Comparison of ENCODE assay signal across 10 cellular contexts in genomic region chr11:129785383-129786111, GRCh38. TPM values are rescaled to one million over a fixed set of nuclear protein-coding genes. Genes with fewer than 3 reads are reported as not detected.
DNase-seq lines count a peak whose midpoint lies in the region; ATAC-seq and TF ChIP-seq lines count a peak whose summit lies in the region.
"Had no signal": no experiment of that assay in that cellular context is flagged by ENCODE, and none has a peak within 500 bp of the region (broad histone marks: within the 10 kb centered on the region; RNA-seq: fewer than 3 reads in every experiment).

No MANE protein-coding gene starts in this region.

- no peaks in the 10 kb centered on the region for H3K27me3 Mint-ChIP-seq in GM23338 (ENCODE audit: insufficient read depth, low read depth, poor library complexity)

- H3K27ac Mint-ChIP-seq in GM23338: no peak overlapping the region

- ATAC-seq in GM23338 (no peak), foreskin keratinocyte (no peak), HG03045 (IDR thresholded peaks at IDR 0.05; ENCODE audit: unreplicated experiment) (no peak), GM19328 (IDR thresholded peaks at IDR 0.05; ENCODE audit: unreplicated experiment) (no peak)

- peak; percentile 28 to 50 for DNase-seq in AML-193 (lab: John Stamatoyannopoulos, UW)
- DNase-seq in GM23338 (ENCODE audit: low spot score): peak; percentile 39
- peak; percentile 2 for DNase-seq in OCI-LY7 (ENCODE audit: low spot score)
- DNase-seq in foreskin keratinocyte: peak in 1 of 2 donors; percentile 38
- no peak for DNase-seq in activated T-cell treated with anti-CD3 and anti-CD28 coated beads, Interleukin-2, amount 50 U/mL, for 48 hours
- no peak for DNase-seq in amniotic stem cell (lab: John Stamatoyannopoulos, UW)
- DNase-seq: esophagus squamous epithelium had no signal

- H3K27me3 ChIP-seq in GM23338 (ENCODE audit: insufficient read depth) (no peaks in the 10 kb centered on the region), foreskin keratinocyte (no peaks in the 10 kb centered on the region)
- H3K27me3 ChIP-seq: esophagus squamous epithelium, tibial nerve had no signal

- H3K4me3 ChIP-seq in GM23338: no peak overlapping the region
- H3K4me3 ChIP-seq in OCI-LY7 (ENCODE audit: low read depth, low read length, poor library complexity, severe bottlenecking): no peak overlapping the region
- H3K4me3 ChIP-seq: esophagus squamous epithelium, tibial nerve had no signal

- no peaks in the 10 kb centered on the region for H3K36me3 Mint-ChIP-seq in GM23338 (ENCODE audit: low read depth)

- H2AFZ ChIP-seq in GM23338 (no peak overlapping the region), OCI-LY7 (ENCODE audit: low read length) (no peak overlapping the region)

- no peak overlapping the region for H3K4me2 ChIP-seq in GM23338
- H3K4me2 ChIP-seq in OCI-LY7 (ENCODE audit: low read length): no peak overlapping the region

- H4K20me1 ChIP-seq in GM23338 (replicated peaks; ENCODE audit: insufficient read depth): no peaks in the 10 kb centered on the region
- no peaks in the 10 kb centered on the region for H4K20me1 ChIP-seq in OCI-LY7 (ENCODE audit: insufficient read depth, low read length)

- H3K4me1 ChIP-seq in GM23338 (ENCODE audit: insufficient read depth) (no peaks in the 10 kb centered on the region), OCI-LY7 (ENCODE audit: insufficient read depth, low read length, poor library complexity, severe bottlenecking) (no peaks in the 10 kb centered on the region), foreskin keratinocyte (peaks cover 4% of the 10 kb centered on the region)
- H3K4me1 ChIP-seq: esophagus squamous epithelium, tibial nerve had no signal

- H3K4me1 Mint-ChIP-seq in GM23338: no peaks in the 10 kb centered on the region

- H3K4me3 Mint-ChIP-seq in GM23338: no peak overlapping the region

- H3F3A ChIP-seq in GM23338 (replicated peaks; ENCODE audit: low read depth): no peaks in the 10 kb centered on the region

- H3K79me2 ChIP-seq in GM23338 (replicated peaks; ENCODE audit: insufficient read depth) (no peaks in the 10 kb centered on the region), OCI-LY7 (ENCODE audit: insufficient read depth, low read depth, low read length) (no peaks in the 10 kb centered on the region)

- no TSS peak for BruUV-seq in OCI-LY7 (replicated peaks; lab: Mats Ljungman, UMichigan)

- intact Hi-C loops in OCI-LY7 (cut with micrococcal nuclease; ENCODE audit: unreplicated experiment): no loop called here

- TF ChIP-seq CTCF in GM23338 (conservative IDR thresholded peaks at IDR 0.05; ENCODE audit: low read depth in 2 of 2) (peak; percentile 34 to 41; a peak in 3 of 4 replicates), OCI-LY7 (conservative IDR thresholded peaks at IDR 0.05; ENCODE audit: low read length) (peak; percentile 60), foreskin keratinocyte (conservative IDR thresholded peaks at IDR 0.05) (peak; percentile 74)

- H3K9me3 ChIP-seq in OCI-LY7 (ENCODE audit: low read length): no peaks in the 10 kb centered on the region
- H3K9me3 ChIP-seq: esophagus squamous epithelium, tibial nerve had no signal

- H3K27ac ChIP-seq in GM23338 (ENCODE audit: low read depth): no peak overlapping the region
- H3K27ac ChIP-seq in OCI-LY7 (ENCODE audit: low read depth, low read length, poor library complexity, severe bottlenecking): no peak overlapping the region
- no peak overlapping the region for H3K27ac ChIP-seq in foreskin keratinocyte
- H3K27ac ChIP-seq: esophagus squamous epithelium, tibial nerve had no signal

- CTCF ChIA-PET in OCI-LY7 (lab: Charles Lee; ENCODE audit: unreplicated experiment): no interaction called here

- H3K9me2 ChIP-seq in GM23338 (ENCODE audit: insufficient read depth) (no peaks in the 10 kb centered on the region), OCI-LY7 (ENCODE audit: insufficient read depth, low read length) (no peaks in the 10 kb centered on the region)

- no peaks in the 10 kb centered on the region for H3K9me3 Mint-ChIP-seq in GM23338

- POLR2A ChIA-PET in OCI-LY7 (lab: Charles Lee): interaction anchor here (0.7 kb wide), 2 partner anchors 93 to 624 kb away, joined by 3 to 4 read pairs; no protein-coding TSS in a partner anchor

- H3K36me3 ChIP-seq in GM23338 (ENCODE audit: insufficient read depth) (no peaks in the 10 kb centered on the region), OCI-LY7 (ENCODE audit: insufficient read depth, low read length) (no peaks in the 10 kb centered on the region)
- H3K36me3 ChIP-seq: esophagus squamous epithelium, tibial nerve had no signal

TF ChIP-seq in GM23338, 12 proteins besides CTCF, POLR2A, EP300 and RAD21:
- TF ChIP-seq ETS1 (IDR thresholded peaks at IDR 0.05): no peak

RNA-seq across cellular contexts. Expression of gene TMEM45B, which starts 30.1 kb away (rescaled TPM):
- 0.31 and 0.38 TPM in 2 replicates for total RNA-seq in GM23338 (2014; rRNA removed; shearing (Covaris generic))
- polyA plus RNA-seq in GM23338 (2016; fragmentation: Nextera tagmentation; extraction: Ambion mirVana): 0.11 and 0.24 TPM in 2 replicates
- total RNA-seq in OCI-LY7 (2014; rRNA removed; shearing (Covaris generic)): not detected in 2 replicates
- not detected in 2 replicates for total RNA-seq in OCI-LY7 (2022)
- total RNA-seq in foreskin keratinocyte: 0.28 and 0.44 TPM in 2 replicates
- polyA plus RNA-seq in foreskin keratinocyte: 0.46 and 0.59 TPM in 2 replicates
- total RNA-seq: tibial nerve had no signal

Comparison
In these comparisons a context has a peak if more than half of its experiments do, and no peak if none do; other contexts are left out.
1. DNase-seq: peak in AML-193 (2 of 2), GM23338 (single experiment) and OCI-LY7 (single experiment); none in activated T-cell treated with anti-CD3 and anti-CD28 coated beads, Interleukin-2, amount 50 U/mL, for 48 hours (0 of 2) and amniotic stem cell (single experiment).
2. Peak in every context shown above with its lines, with median percentiles within 50 percentile points of each other: CTCF ChIP-seq.